Comparison of ENCODE assay signal across 19 cellular contexts in genomic region chr2:121837596-121837995, GRCh38.
"Had no signal": no experiment of that assay in that cellular context is flagged by ENCODE, and none has a peak within 500 bp of the region (broad histone marks: within the 10 kb centered on the region; RNA-seq: fewer than 3 reads in every experiment).

No MANE protein-coding gene starts in this region.

- H3K4me1 ChIP-seq: colonic mucosa, pancreas, prostate gland, spleen had no signal

- H3K36me3 Mint-ChIP-seq: natural killer cell treated with Interleukin-12 subunit alpha and Interleukin-12 subunit beta and Interleukin-15 and Interleukin-18, amount 100 ng/mL, for 72 hours; stimulated activated naive B cell treated with anti-CD40 and anti-IgM and Interleukin-4, amounts not matched to agents 10 μg/mL and 1 μg/mL and 100 μg/mL, for 72 hours had no signal

- H3K36me3 ChIP-seq: colonic mucosa, pancreas, prostate gland, spleen, tibial nerve had no signal

- H3K9me3 Mint-ChIP-seq: natural killer cell treated with Interleukin-12 subunit alpha and Interleukin-12 subunit beta and Interleukin-15 and Interleukin-18, amount 100 ng/mL, for 72 hours; stimulated activated naive B cell treated with anti-CD40 and anti-IgM and Interleukin-4, amounts not matched to agents 10 μg/mL and 1 μg/mL and 100 μg/mL, for 72 hours; stimulated activated naive CD8-positive, alpha-beta T cell treated with anti-CD3 and anti-CD28 coated beads, Interleukin-15, amount 100 ng/mL, for 72 hours had no signal

- H3K27ac ChIP-seq: colonic mucosa, pancreas, prostate gland, spleen, tibial nerve had no signal

- H3K27ac Mint-ChIP-seq: natural killer cell treated with Interleukin-12 subunit alpha and Interleukin-12 subunit beta and Interleukin-15 and Interleukin-18, amount 100 ng/mL, for 72 hours; stimulated activated naive B cell treated with anti-CD40 and anti-IgM and Interleukin-4, amounts not matched to agents 10 μg/mL and 1 μg/mL and 100 μg/mL, for 72 hours had no signal

- DNase-seq: colonic mucosa; dermis blood vessel endothelial cell; islet precursor cell; mesenchymal stem cell; midbrain; occipital lobe; pancreas; spleen; stimulated activated CD4-positive, alpha-beta T cell treated with anti-CD3 and anti-CD28 coated beads, Interleukin-15, amount 100 ng/mL, for 24 hours; stimulated activated CD4-positive, alpha-beta T cell treated with anti-CD3 and anti-CD28 coated beads, Interleukin-1b, Interleukin-23, amount 100 ng/mL, for 48 hours; stimulated activated CD4-positive, alpha-beta T cell treated with anti-CD3 and anti-CD28 coated beads, Interleukin-4, amount 100 ng/mL, for 4 hours; stimulated activated naive B cell treated with anti-CD40 and anti-IgM and Interleukin-4, amounts not matched to agents 10 μg/mL and 1 μg/mL and 100 μg/mL, for 72 hours; stimulated activated naive CD8-positive, alpha-beta T cell treated with anti-CD3 and anti-CD28 coated beads, Interleukin-15, amount 100 ng/mL, for 72 hours; testis had no signal

- H3K4me3 Mint-ChIP-seq: natural killer cell treated with Interleukin-12 subunit alpha and Interleukin-12 subunit beta and Interleukin-15 and Interleukin-18, amount 100 ng/mL, for 72 hours; stimulated activated naive B cell treated with anti-CD40 and anti-IgM and Interleukin-4, amounts not matched to agents 10 μg/mL and 1 μg/mL and 100 μg/mL, for 72 hours; stimulated activated naive CD8-positive, alpha-beta T cell treated with anti-CD3 and anti-CD28 coated beads, Interleukin-15, amount 100 ng/mL, for 72 hours had no signal

- H3K27me3 Mint-ChIP-seq: stimulated activated naive CD8-positive, alpha-beta T cell treated with anti-CD3 and anti-CD28 coated beads, Interleukin-15, amount 100 ng/mL, for 72 hours had no signal

- ATAC-seq: left lobe of liver; natural killer cell treated with Interleukin-12 subunit alpha and Interleukin-12 subunit beta and Interleukin-15 and Interleukin-18, amount 100 ng/mL, for 72 hours; pancreas; stimulated activated naive CD8-positive, alpha-beta T cell treated with anti-CD3 and anti-CD28 coated beads, Interleukin-15, amount 100 ng/mL, for 72 hours had no signal

- H3K9me3 ChIP-seq: colonic mucosa, pancreas, prostate gland, spleen, testis, tibial nerve had no signal

- H3K4me3 ChIP-seq: colonic mucosa, lung, pancreas, prostate gland, spleen, testis, tibial nerve had no signal

- H3K27me3 ChIP-seq: colonic mucosa, pancreas, spleen, testis, tibial nerve had no signal

- H3K4me1 Mint-ChIP-seq: stimulated activated naive B cell treated with anti-CD40 and anti-IgM and Interleukin-4, amounts not matched to agents 10 μg/mL and 1 μg/mL and 100 μg/mL, for 72 hours; stimulated activated naive CD8-positive, alpha-beta T cell treated with anti-CD3 and anti-CD28 coated beads, Interleukin-15, amount 100 ng/mL, for 72 hours had no signal
